In genomic region chr11:10605941-10606381, GRCh38 we compare ENCODE assay signal across 8 cellular contexts. TPM values are rescaled to one million over a fixed set of nuclear protein-coding genes. Genes with fewer than 3 reads are reported as not detected.
A peak's percentile ranks its signal among the peaks of the same experiment; 100 is the strongest.
DNase-seq lines count a peak whose midpoint lies in the region; TF ChIP-seq lines count a peak whose summit lies in the region.

No MANE protein-coding gene starts in this region.

- H3K9me3 ChIP-seq in duodenal mucosa (ENCODE audit: control insufficient read depth in 1 of 2, low read length in 2 of 2), result no peaks in the 10 kb centered on the region
- no peaks in the 10 kb centered on the region for H3K9me3 ChIP-seq in tibial artery

- H3K27me3 ChIP-seq in duodenal mucosa (ENCODE audit: control insufficient read depth in 1 of 2, insufficient read depth in 2 of 2, low read length in 2 of 2) (no peaks in the 10 kb centered on the region), tibial artery (no peaks in the 10 kb centered on the region)

- H3K4me1 ChIP-seq in duodenal mucosa (ENCODE audit: control insufficient read depth in 1 of 2, insufficient read depth in 2 of 2, low read length in 2 of 2) (peaks cover 7 to 9% of the 10 kb centered on the region in 2 donors), tibial artery (peaks cover 4 to 71% (median 18%) of the 10 kb centered on the region in 4 donors)

- H3K4me3 ChIP-seq in duodenal mucosa (ENCODE audit: low read depth in 1 of 2, low read length in 2 of 2), result no peak overlapping the region
- H3K4me3 ChIP-seq in tibial artery, result no peak overlapping the region

- TF ChIP-seq CTCF in tibial artery (IDR thresholded peaks at IDR 0.05), result no peak

- H3K27ac ChIP-seq in duodenal mucosa (ENCODE audit: low read depth, low read length), result peak overlapping the region; percentile 26
- H3K27ac ChIP-seq in tibial artery, result peak overlapping the region; percentile 52 to 67

- H3K36me3 ChIP-seq in duodenal mucosa (ENCODE audit: control insufficient read depth in 1 of 2, insufficient read depth in 2 of 2, low read length in 2 of 2), result no peaks in the 10 kb centered on the region
- H3K36me3 ChIP-seq in tibial artery, result peaks cover 86 to 93% (median 88%) of the 10 kb centered on the region in 3 donors

- intact Hi-C loops in tibial artery (cut with DNase I; ENCODE audit: low total_unique reads), result no loop called here

- H3K9ac ChIP-seq in duodenal mucosa (ENCODE audit: low read depth in 1 of 2, low read length in 2 of 2), result peak overlapping the region in 1 of 2 donors; percentile 14

- DNase-seq in MV-4-11 (lab: John Stamatoyannopoulos, UW) (peak; percentile 52), lung microvascular endothelial cell (ENCODE audit: low read depth in 2 of 2) (peak; percentile 67 to 85), tibial artery (peak; percentile 70 to 81), RKO (ENCODE audit: low spot score) (no peak), NCI-H748 treated with DMSO at 0.1 percent for 48 hours (lab: John Stamatoyannopoulos, UW) (no peak), 8988T (no peak), NCI-H82 treated with DMSO at 0.1 percent for 48 hours (lab: John Stamatoyannopoulos, UW; ENCODE audit: unreplicated experiment) (no peak)

RNA-seq across cellular contexts. Expression of gene LYVE1, which starts 37.5 kb away (rescaled TPM):
- total RNA-seq in lung microvascular endothelial cell, result 101 and 140 TPM in 2 replicates

Comparison
In these comparisons a context has a peak if more than half of its experiments do, and no peak if none do; other contexts are left out.
1. DNase-seq: peak in MV-4-11 (single experiment), lung microvascular endothelial cell (2 of 2) and tibial artery (2 of 2); none in RKO (single experiment), NCI-H748 treated with DMSO at 0.1 percent for 48 hours (single experiment), 8988T (single experiment) and NCI-H82 treated with DMSO at 0.1 percent for 48 hours (single experiment).